In genomic region chr11:70761094-70761905, GRCh38 we compare ENCODE assay signal across 25 cellular contexts.
DNase-seq lines count a peak whose midpoint lies in the region; ATAC-seq and TF ChIP-seq lines count a peak whose summit lies in the region.
"Had no signal": no experiment of that assay in that cellular context is flagged by ENCODE, and none has a peak within 500 bp of the region (broad histone marks: within the 10 kb centered on the region; RNA-seq: fewer than 3 reads in every experiment).

No MANE protein-coding gene starts in this region.

- peaks cover 22% of the 10 kb centered on the region for H3K27me3 Mint-ChIP-seq in GM23338 (ENCODE audit: insufficient read depth, low read depth, poor library complexity)
- no peaks in the 10 kb centered on the region for H3K27me3 Mint-ChIP-seq in WTC11 (ENCODE audit: low read depth)

- H3K9me3 Mint-ChIP-seq in GM23338: peaks cover 12% of the 10 kb centered on the region
- peaks cover 11% of the 10 kb centered on the region for H3K9me3 Mint-ChIP-seq in WTC11
- H3K9me3 Mint-ChIP-seq: natural killer cell treated with Interleukin-12 subunit alpha and Interleukin-12 subunit beta and Interleukin-15 and Interleukin-18, amount 100 ng/mL, for 72 hours had no signal

- DNase-seq in GM23338 (ENCODE audit: low spot score): peak; percentile 41
- peak; percentile 10 for DNase-seq in NAMALWA (ENCODE audit: low spot score)
- DNase-seq in WTC11 (ENCODE audit: low spot score): no peak
- peak; percentile 80 for DNase-seq in osteoblast (ENCODE audit: insufficient read length, low spot score, missing footprints)
- no peak for DNase-seq in SKM-1 (lab: John Stamatoyannopoulos, UW; ENCODE audit: unreplicated experiment)
- DNase-seq: activated B cell treated with CpG ODN at 0.5 μM for 24 hours; activated naive CD4-positive, alpha-beta T cell treated with anti-CD3 and anti-CD28 coated beads, Interleukin-2, amount 50 U/mL, for 16 hours; amniotic stem cell; C1 segment of cervical spinal cord; COR-L47; DND-41; effector CD4-positive, alpha-beta T cell; foreskin fibroblast; NCI-H1092; NCI-H187 treated with DMSO at 0.1 percent for 48 hours; NCI-H226; NCI-H82; ovary had no signal

- POLR2A ChIA-PET in WTC11 (lab: Charles Lee): no interaction called here

- H3K4me1 ChIP-seq in GM23338 (ENCODE audit: insufficient read depth) (no peaks in the 10 kb centered on the region), osteoblast (ENCODE audit: insufficient read depth, low read length) (no peaks in the 10 kb centered on the region)
- H3K4me1 ChIP-seq: heart left ventricle, right atrium auricular region had no signal

- H3K27me3 ChIP-seq in GM23338 (ENCODE audit: insufficient read depth) (no peaks in the 10 kb centered on the region), osteoblast (ENCODE audit: insufficient read depth, low read length) (peaks cover 8% of the 10 kb centered on the region)
- H3K27me3 ChIP-seq: ovary, right atrium auricular region had no signal

- H4K20me1 ChIP-seq in GM23338 (replicated peaks; ENCODE audit: insufficient read depth): no peaks in the 10 kb centered on the region
- peaks cover 3% of the 10 kb centered on the region for H4K20me1 ChIP-seq in osteoblast (ENCODE audit: insufficient read depth, low read length)

- peak; percentile 37 for ATAC-seq in GM23338
- peak; percentile 43; the same call in 1 of the 2 replicates for ATAC-seq in WTC11
- no peak for ATAC-seq in HG03521 (IDR thresholded peaks at IDR 0.05; ENCODE audit: unreplicated experiment)
- no peak for ATAC-seq in SK-N-SH treated with all-trans-retinoic acid at 6 μM for 48 hours
- ATAC-seq: heart left ventricle had no signal

- no peaks in the 10 kb centered on the region for H3K36me3 ChIP-seq in GM23338 (ENCODE audit: insufficient read depth)
- H3K36me3 ChIP-seq in osteoblast (ENCODE audit: insufficient read depth, low read length): no peaks in the 10 kb centered on the region
- H3K36me3 ChIP-seq: heart left ventricle, ovary, right atrium auricular region had no signal

- H3K9me2 ChIP-seq in GM23338 (ENCODE audit: insufficient read depth): no peaks in the 10 kb centered on the region

- H3K79me2 ChIP-seq in GM23338 (replicated peaks; ENCODE audit: insufficient read depth) (no peaks in the 10 kb centered on the region), osteoblast (ENCODE audit: insufficient read depth, low read length) (no peaks in the 10 kb centered on the region)

- no peaks in the 10 kb centered on the region for H3F3A ChIP-seq in GM23338 (replicated peaks; ENCODE audit: low read depth)

- H3K4me2 ChIP-seq in GM23338: no peak overlapping the region
- H3K4me2 ChIP-seq in osteoblast (ENCODE audit: insufficient read depth, low read length): no peak overlapping the region

- no peaks in the 10 kb centered on the region for H3K9me3 ChIP-seq in osteoblast (ENCODE audit: low read depth, low read length)
- H3K9me3 ChIP-seq: right atrium auricular region had no signal

- CTCF ChIA-PET in WTC11 (lab: Charles Lee): interaction anchor here (0.5 to 1.2 kb wide), 3 partner anchors 12 to 250 kb away, joined by 3 to 4 read pairs (median 4); no protein-coding TSS in a partner anchor

- H3K4me3 Mint-ChIP-seq in GM23338 (no peak overlapping the region), WTC11 (no peak overlapping the region)
- H3K4me3 Mint-ChIP-seq: activated B cell treated with CpG ODN at 0.5 μM for 24 hours; natural killer cell treated with Interleukin-12 subunit alpha and Interleukin-12 subunit beta and Interleukin-15 and Interleukin-18, amount 100 ng/mL, for 72 hours had no signal

- H3K27ac Mint-ChIP-seq in GM23338: no peak overlapping the region
- no peak overlapping the region for H3K27ac Mint-ChIP-seq in WTC11
- H3K27ac Mint-ChIP-seq: activated B cell treated with CpG ODN at 0.5 μM for 24 hours; natural killer cell treated with Interleukin-12 subunit alpha and Interleukin-12 subunit beta and Interleukin-15 and Interleukin-18, amount 100 ng/mL, for 72 hours had no signal

- H3K4me3 ChIP-seq in GM23338 (no peak overlapping the region), osteoblast (ENCODE audit: insufficient read depth, low read length) (no peak overlapping the region)
- H3K4me3 ChIP-seq: heart left ventricle, lung, ovary, right atrium auricular region had no signal

- H3K4me1 Mint-ChIP-seq in GM23338 (peaks cover 21% of the 10 kb centered on the region; the same call in 2 of the 3 replicates), WTC11 (peaks cover 17% of the 10 kb centered on the region)
- H3K4me1 Mint-ChIP-seq: activated B cell treated with CpG ODN at 0.5 μM for 24 hours had no signal

- TF ChIP-seq CTCF in GM23338 (conservative IDR thresholded peaks at IDR 0.05; ENCODE audit: low read depth in 2 of 2) (peak; percentile 39 to 41; a peak in 3 of 4 replicates), WTC11 (IDR thresholded peaks at IDR 0.05) (no peak), osteoblast (IDR thresholded peaks at IDR 0.05; ENCODE audit: extremely low read depth, low read depth, low read length) (no peak)

- H3K36me3 Mint-ChIP-seq in GM23338 (ENCODE audit: low read depth) (peaks cover 31% of the 10 kb centered on the region), WTC11 (peaks cover 6% of the 10 kb centered on the region)
- H3K36me3 Mint-ChIP-seq: natural killer cell treated with Interleukin-12 subunit alpha and Interleukin-12 subunit beta and Interleukin-15 and Interleukin-18, amount 100 ng/mL, for 72 hours had no signal

- no peak overlapping the region for H2AFZ ChIP-seq in GM23338
- no peak overlapping the region for H2AFZ ChIP-seq in osteoblast (ENCODE audit: low read length)

- H3K27ac ChIP-seq in GM23338 (ENCODE audit: low read depth) (no peak overlapping the region), osteoblast (ENCODE audit: low read depth, low read length) (no peak overlapping the region)
- H3K27ac ChIP-seq: heart left ventricle, HL-60, ovary, right atrium auricular region had no signal

TF ChIP-seq in GM23338, 12 proteins besides CTCF, POLR2A, EP300 and RAD21:
- TF ChIP-seq EZH2 (IDR thresholded peaks at IDR 0.05; ENCODE audit: low read depth, unreplicated experiment) (no peak), CREB1 (CRISPR knock-in tag; IDR thresholded peaks at IDR 0.05; ENCODE audit: low read depth) (no peak)
- TF ChIP-seq, protein P1, sequence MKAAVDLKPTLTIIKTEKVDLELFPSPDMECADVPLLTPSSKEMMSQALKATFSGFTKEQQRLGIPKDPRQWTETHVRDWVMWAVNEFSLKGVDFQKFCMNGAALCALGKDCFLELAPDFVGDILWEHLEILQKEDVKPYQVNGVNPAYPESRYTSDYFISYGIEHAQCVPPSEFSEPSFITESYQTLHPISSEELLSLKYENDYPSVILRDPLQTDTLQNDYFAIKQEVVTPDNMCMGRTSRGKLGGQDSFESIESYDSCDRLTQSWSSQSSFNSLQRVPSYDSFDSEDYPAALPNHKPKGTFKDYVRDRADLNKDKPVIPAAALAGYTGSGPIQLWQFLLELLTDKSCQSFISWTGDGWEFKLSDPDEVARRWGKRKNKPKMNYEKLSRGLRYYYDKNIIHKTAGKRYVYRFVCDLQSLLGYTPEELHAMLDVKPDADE (IDR thresholded peaks at IDR 0.05): no peak

TF ChIP-seq in WTC11, 78 proteins besides CTCF, POLR2A, EP300 and RAD21 (continues in another document):
- TF ChIP-seq NR2C2 (CRISPR knock-in tag; IDR thresholded peaks at IDR 0.05) (no peak), GABPB1 (CRISPR knock-in tag; IDR thresholded peaks at IDR 0.05) (no peak)

TF ChIP-seq in SK-N-SH treated with all-trans-retinoic acid at 6 μM for 48 hours, 23 proteins besides CTCF, POLR2A, EP300 and RAD21 (continues in another document):
- TF ChIP-seq ZFP3 (CRISPR knock-in tag; IDR thresholded peaks at IDR 0.05) (no peak), BACH2 (CRISPR knock-in tag; IDR thresholded peaks at IDR 0.05; ENCODE audit: borderline replicate concordance) (no peak), ZFP30 (CRISPR knock-in tag; IDR thresholded peaks at IDR 0.05) (no peak), ARNTL (CRISPR knock-in tag; IDR thresholded peaks at IDR 0.05; ENCODE audit: borderline replicate concordance, low read depth) (no peak), TOX (CRISPR knock-in tag; IDR thresholded peaks at IDR 0.05; ENCODE audit: borderline replicate concordance) (no peak), PATZ1 (CRISPR knock-in tag; IDR thresholded peaks at IDR 0.05; ENCODE audit: borderline replicate concordance) (no peak)
- TF ChIP-seq, protein P2, sequence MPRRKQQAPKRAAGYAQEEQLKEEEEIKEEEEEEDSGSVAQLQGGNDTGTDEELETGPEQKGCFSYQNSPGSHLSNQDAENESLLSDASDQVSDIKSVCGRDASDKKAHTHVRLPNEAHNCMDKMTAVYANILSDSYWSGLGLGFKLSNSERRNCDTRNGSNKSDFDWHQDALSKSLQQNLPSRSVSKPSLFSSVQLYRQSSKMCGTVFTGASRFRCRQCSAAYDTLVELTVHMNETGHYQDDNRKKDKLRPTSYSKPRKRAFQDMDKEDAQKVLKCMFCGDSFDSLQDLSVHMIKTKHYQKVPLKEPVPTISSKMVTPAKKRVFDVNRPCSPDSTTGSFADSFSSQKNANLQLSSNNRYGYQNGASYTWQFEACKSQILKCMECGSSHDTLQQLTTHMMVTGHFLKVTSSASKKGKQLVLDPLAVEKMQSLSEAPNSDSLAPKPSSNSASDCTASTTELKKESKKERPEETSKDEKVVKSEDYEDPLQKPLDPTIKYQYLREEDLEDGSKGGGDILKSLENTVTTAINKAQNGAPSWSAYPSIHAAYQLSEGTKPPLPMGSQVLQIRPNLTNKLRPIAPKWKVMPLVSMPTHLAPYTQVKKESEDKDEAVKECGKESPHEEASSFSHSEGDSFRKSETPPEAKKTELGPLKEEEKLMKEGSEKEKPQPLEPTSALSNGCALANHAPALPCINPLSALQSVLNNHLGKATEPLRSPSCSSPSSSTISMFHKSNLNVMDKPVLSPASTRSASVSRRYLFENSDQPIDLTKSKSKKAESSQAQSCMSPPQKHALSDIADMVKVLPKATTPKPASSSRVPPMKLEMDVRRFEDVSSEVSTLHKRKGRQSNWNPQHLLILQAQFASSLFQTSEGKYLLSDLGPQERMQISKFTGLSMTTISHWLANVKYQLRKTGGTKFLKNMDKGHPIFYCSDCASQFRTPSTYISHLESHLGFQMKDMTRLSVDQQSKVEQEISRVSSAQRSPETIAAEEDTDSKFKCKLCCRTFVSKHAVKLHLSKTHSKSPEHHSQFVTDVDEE (CRISPR knock-in tag; IDR thresholded peaks at IDR 0.05): no peak

Comparison
In these comparisons a context has a peak if more than half of its experiments do, and no peak if none do; other contexts are left out.
1. ATAC-seq: peak in GM23338 (single experiment) and WTC11 (single experiment); none in HG03521 (single experiment) and SK-N-SH treated with all-trans-retinoic acid at 6 μM for 48 hours (single experiment).
2. DNase-seq: peak in GM23338 (single experiment), NAMALWA (single experiment) and osteoblast (single experiment); none in WTC11 (single experiment) and SKM-1 (single experiment).
3. CTCF ChIP-seq: peak in GM23338 (2 of 2); none in WTC11 (single experiment) and osteoblast (single experiment).